ENCODE assay signal across 9 cellular contexts in the genomic region with DNA sequence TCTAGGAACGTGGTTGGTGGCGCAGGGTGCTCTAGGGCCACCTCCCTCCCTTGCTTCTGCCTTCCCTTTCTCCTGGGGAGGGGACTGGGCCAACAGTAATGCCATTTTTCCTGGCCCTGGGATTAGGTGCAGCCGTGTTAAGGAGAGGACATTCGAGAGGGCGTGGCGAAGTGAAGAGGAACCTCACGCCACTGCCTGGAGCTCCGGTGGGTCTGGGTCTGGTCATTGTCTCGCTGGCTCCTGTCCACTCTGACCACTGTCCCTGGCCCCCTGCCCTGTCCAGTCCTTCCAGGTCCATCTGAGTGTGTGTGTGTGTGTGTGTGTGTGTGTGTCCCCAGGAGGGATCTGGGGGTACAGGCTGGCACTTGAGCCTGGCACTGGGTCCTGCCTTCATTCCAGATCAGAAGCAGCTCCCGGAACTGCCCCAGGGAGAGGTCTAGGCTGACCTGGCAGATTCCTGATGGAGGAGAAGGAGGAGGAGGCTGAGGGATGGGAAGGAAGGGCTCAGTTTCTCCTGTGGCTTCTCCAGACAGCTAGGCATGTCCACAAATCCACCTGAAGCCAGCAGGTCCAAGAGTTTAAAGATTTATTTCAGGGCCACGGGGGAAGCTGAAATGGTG. TPM values are rescaled to one million over a fixed set of nuclear protein-coding genes. Genes with fewer than 3 reads are reported as not detected.
DNase-seq lines count a peak whose midpoint lies in the region; ATAC-seq, FAIRE-seq and TF ChIP-seq lines count a peak whose summit lies in the region.
"Had no signal": no experiment of that assay in that cellular context is flagged by ENCODE, and none has a peak within 500 bp of the region (broad histone marks: within the 10 kb centered on the region; RNA-seq: fewer than 3 reads in every experiment).

A gene (plus strand): TSS at position 111 of the 620 bp plus-strand sequence. CDS start 13,124 bp downstream, outside the sequence.

- no peak for FAIRE-seq in endothelial cell of umbilical vein (lab: Jason Lieb, UNC)

- POLR2A ChIA-PET in endothelial cell of umbilical vein (lab: Charles Lee) = no interaction called here

- H3K79me2 ChIP-seq in endothelial cell of umbilical vein (ENCODE audit: control insufficient read depth, insufficient read depth, low read length) (peaks cover 24% of the 10 kb centered on the region), mesendoderm (ENCODE audit: control insufficient read depth, insufficient read depth, low read length) (peaks cover 94% of the 10 kb centered on the region)

- H3K27ac ChIP-seq in endothelial cell of umbilical vein (ENCODE audit: insufficient read depth, low read depth, low read length) (no peak within 1 kb of the TSS), mesendoderm (ENCODE audit: low read depth, low read length) (no peak within 1 kb of the TSS)

- no peak within 1 kb of the TSS for H3K4ac ChIP-seq in mesendoderm (ENCODE audit: low read depth, low read length)

- no peak for TF ChIP-seq POLR2A in endothelial cell of umbilical vein (IDR thresholded peaks at IDR 0.05; ENCODE audit: low read depth, low read length)

- H3K4me2 ChIP-seq in endothelial cell of umbilical vein (ENCODE audit: insufficient read depth, low read length) (no peak within 1 kb of the TSS), mesendoderm (ENCODE audit: low read length) (no peak within 1 kb of the TSS)

- no peak within 1 kb of the TSS for H4K5ac ChIP-seq in mesendoderm (ENCODE audit: low read length)

- H3K27me3 ChIP-seq in endothelial cell of umbilical vein (ENCODE audit: control insufficient read depth in 2 of 2, insufficient read depth in 2 of 2, low read length in 2 of 2) (no peaks in the 10 kb centered on the region), mesendoderm (ENCODE audit: insufficient read depth, low read length, poor library complexity) (no peaks in the 10 kb centered on the region)

- H2AK5ac ChIP-seq in mesendoderm (ENCODE audit: low read length) = no peak within 1 kb of the TSS

- H3K36me3 ChIP-seq in endothelial cell of umbilical vein (ENCODE audit: control insufficient read depth in 2 of 2, extremely low read depth in 1 of 2, insufficient read depth in 2 of 2, low read length in 2 of 2) = no peaks in the 10 kb centered on the region
- H3K36me3 ChIP-seq in mesendoderm (ENCODE audit: control insufficient read depth, insufficient read depth, low read length) = no peaks in the 10 kb centered on the region

- no peak for TF ChIP-seq CTCF in endothelial cell of umbilical vein (IDR thresholded peaks at IDR 0.05; ENCODE audit: extremely low read depth in 1 of 2, insufficient read depth in 1 of 2, low read depth in 1 of 2, low read length in 2 of 2)
- no peak for TF ChIP-seq CTCF in subcutaneous adipose tissue (IDR thresholded peaks at IDR 0.05; ENCODE audit: low read depth)

- H2BK120ac ChIP-seq in mesendoderm (ENCODE audit: low read depth, low read length) = no peak within 1 kb of the TSS

- H4K8ac ChIP-seq in mesendoderm (ENCODE audit: low read depth, low read length) = no peak within 1 kb of the TSS

- peaks cover 19% of the 10 kb centered on the region for H3K4me1 ChIP-seq in endothelial cell of umbilical vein (ENCODE audit: control insufficient read depth, extremely low read depth, insufficient read depth, low read length)
- H3K4me1 ChIP-seq in mesendoderm (ENCODE audit: control insufficient read depth, low read depth, low read length) = peaks cover 16% of the 10 kb centered on the region

- ATAC-seq in HG03342 (IDR thresholded peaks at IDR 0.05; ENCODE audit: unreplicated experiment) = no peak
- ATAC-seq in HG02610 (IDR thresholded peaks at IDR 0.05; ENCODE audit: unreplicated experiment) = no peak
- ATAC-seq: activated CD8-positive, alpha-beta memory T cell treated with anti-CD3 and anti-CD28 coated beads, Interleukin-2, amount 10 ng/mL, durations not matched to agents 7 days and 5 days had no signal

- intact Hi-C loops in endothelial cell of umbilical vein (cut with micrococcal nuclease) = no loop called here

- no peak within 1 kb of the TSS for H2AFZ ChIP-seq in endothelial cell of umbilical vein (ENCODE audit: low read depth, low read length)

- no peaks in the 10 kb centered on the region for H4K20me1 ChIP-seq in endothelial cell of umbilical vein (replicated peaks; ENCODE audit: control insufficient read depth, extremely low read depth, insufficient read depth, low read length)

- WGBS in mesendoderm (ENCODE audit: extremely low coverage, insufficient coverage, low lambda C conversion rate) = no CpG with 5 or more reads among the region's 11 CpGs

- H3K23ac ChIP-seq in mesendoderm (ENCODE audit: low read length) = no peak within 1 kb of the TSS

- dilution Hi-C loops in endothelial cell of umbilical vein (cut with MboI; ENCODE audit: extremely low pct_ligation_motif_present, low sequenced_read_pairs) = no loop called here

- H2BK5ac ChIP-seq in mesendoderm (ENCODE audit: low read length) = no peak within 1 kb of the TSS

- no peaks in the 10 kb centered on the region for H3K9me1 ChIP-seq in endothelial cell of umbilical vein (replicated peaks; ENCODE audit: control insufficient read depth, extremely low read depth, insufficient read depth, low read length)

- H3K18ac ChIP-seq in mesendoderm (ENCODE audit: low read length) = no peak within 1 kb of the TSS

- no TSS peak for BruUV-seq in endothelial cell of umbilical vein (replicated peaks; lab: Mats Ljungman, UMichigan)

- DNase-seq in M059J (ENCODE audit: low read depth) (no peak), endothelial cell of umbilical vein (ENCODE audit: low read depth, low spot score) (no peak), mesendoderm (no peak), cortex of kidney (lab: John Stamatoyannopoulos, UW) (no peak), CD1c-positive myeloid dendritic cell (ENCODE audit: extremely low spot score) (no peak)
- DNase-seq: activated CD8-positive, alpha-beta memory T cell treated with anti-CD3 and anti-CD28 coated beads, Interleukin-2, amount 10 ng/mL, durations not matched to agents 7 days and 5 days had no signal

- CTCF ChIA-PET in endothelial cell of umbilical vein (lab: Charles Lee) = interaction anchor here (5.1 to 8.9 kb wide), 2 partner anchors 9 to 16 kb away, joined by 32 to 70 read pairs; no protein-coding TSS in a partner anchor

- H2BK15ac ChIP-seq in mesendoderm (replicated peaks; ENCODE audit: low read depth) = no peak within 1 kb of the TSS

- no peaks in the 10 kb centered on the region for H3K9me3 ChIP-seq in endothelial cell of umbilical vein (replicated peaks; ENCODE audit: control insufficient read depth, insufficient read depth, low read length)

- H3K9ac ChIP-seq in endothelial cell of umbilical vein (replicated peaks; ENCODE audit: extremely low read depth, insufficient read depth, low read length) (no peak within 1 kb of the TSS), mesendoderm (ENCODE audit: low read length) (no peak within 1 kb of the TSS)

- peaks cover 49% of the 10 kb centered on the region for H3K79me1 ChIP-seq in mesendoderm (ENCODE audit: low read length)

- no peak within 1 kb of the TSS for H3K4me3 ChIP-seq in endothelial cell of umbilical vein (replicated peaks in 1 of 3; ENCODE audit: insufficient read depth in 1 of 3, low read depth in 1 of 3, low read length in 3 of 3)
- H3K4me3 ChIP-seq in mesendoderm (ENCODE audit: low read length) = no peak within 1 kb of the TSS

- peak within 1 kb of the TSS; percentile 40 for H3K56ac ChIP-seq in mesendoderm (ENCODE audit: low read length)

TF ChIP-seq in endothelial cell of umbilical vein, 7 proteins besides CTCF, POLR2A, EP300 and RAD21:
- TF ChIP-seq FOS (IDR thresholded peaks at IDR 0.05; ENCODE audit: borderline replicate concordance, insufficient read depth, low read length) (no peak), JUN (IDR thresholded peaks at IDR 0.05; ENCODE audit: borderline replicate concordance, insufficient read depth, insufficient read length, low read depth) (no peak), POLR2AphosphoS5 (IDR thresholded peaks at IDR 0.05; ENCODE audit: insufficient read depth, low read depth, low read length) (no peak), GATA2 (IDR thresholded peaks at IDR 0.05; ENCODE audit: insufficient read depth, insufficient read length, low read depth, low read length) (no peak), EZH2 (IDR thresholded peaks at IDR 0.05; ENCODE audit: borderline replicate concordance, low read depth, low read length, severe bottlenecking) (no peak), MYC (IDR thresholded peaks at IDR 0.05; ENCODE audit: low read depth, low read length) (no peak)
- TF ChIP-seq, protein P1, sequence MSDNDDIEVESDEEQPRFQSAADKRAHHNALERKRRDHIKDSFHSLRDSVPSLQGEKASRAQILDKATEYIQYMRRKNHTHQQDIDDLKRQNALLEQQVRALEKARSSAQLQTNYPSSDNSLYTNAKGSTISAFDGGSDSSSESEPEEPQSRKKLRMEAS (IDR thresholded peaks at IDR 0.05; ENCODE audit: insufficient read depth, insufficient read length) = no peak

RNA-seq across cellular contexts. Expression of the gene that starts here (rescaled TPM):
- 24.3 and 44.2 TPM in 2 replicates for total RNA-seq in M059J (2014; rRNA removed; shearing (Covaris generic))
- total RNA-seq in endothelial cell of umbilical vein (86.5 and 102 TPM in 2 replicates), subcutaneous adipose tissue (100 to 1,000 TPM in 1 of 4 donors, 10 to 100 TPM in 3; 32.4 to 104 (median 42.6) TPM)
- 38.6 and 42.6 TPM in 2 replicates for polyA plus RNA-seq in endothelial cell of umbilical vein
- 32.7 and 36.4 TPM in 2 replicates for polyA plus RNA-seq in endothelial cell of umbilical vein (2011; cell fraction: cytosol; rRNA removed)
- polyA plus RNA-seq in endothelial cell of umbilical vein (2011; cell fraction: nucleus; rRNA removed) = 52.9 and 53.3 TPM in 2 replicates
- polyA plus RNA-seq in endothelial cell of umbilical vein (2012) = 38.6 and 45.7 TPM in 2 replicates
- 59.5 and 71.2 TPM in 2 replicates for polyA minus RNA-seq in endothelial cell of umbilical vein
- polyA minus RNA-seq in endothelial cell of umbilical vein (2011; cell fraction: cytosol; rRNA and poly(A)+ RNA removed) = 6.8 TPM
- 36.7 and 45.1 TPM in 2 replicates for polyA minus RNA-seq in endothelial cell of umbilical vein (2011; cell fraction: nucleus; rRNA and poly(A)+ RNA removed)
- polyA plus RNA-seq in mesendoderm (2013, experiment 1 of 2) = 36.0 TPM
- 34.9 TPM for polyA plus RNA-seq in mesendoderm (2013, experiment 2 of 2)
